In genomic region chr20:1937316-1937976, GRCh38 we compare ENCODE assay signal across 17 cellular contexts. TPM values are rescaled to one million over a fixed set of nuclear protein-coding genes. Genes with fewer than 3 reads are reported as not detected.
DNase-seq lines count a peak whose midpoint lies in the region; ATAC-seq, FAIRE-seq and TF ChIP-seq lines count a peak whose summit lies in the region.
"Had no signal": no experiment of that assay in that cellular context is flagged by ENCODE, and none has a peak within 500 bp of the region (broad histone marks: within the 10 kb centered on the region; RNA-seq: fewer than 3 reads in every experiment).

No MANE protein-coding gene starts in this region.

- H3K9me3 ChIP-seq in cardiac muscle cell (ENCODE audit: low read depth) = no peaks in the 10 kb centered on the region
- peaks cover 0 to 5% (median 0%) of the 10 kb centered on the region in 11 donors for H3K9me3 ChIP-seq in heart right ventricle
- H3K9me3 ChIP-seq in sigmoid colon = no peaks in the 10 kb centered on the region
- H3K9me3 ChIP-seq: BLaER1 treated with 17β-estradiol and CSF1 and Interleukin-3, amounts not matched to agents 10 nM and 100 nM had no signal

- FAIRE-seq in bronchial epithelial cell (lab: Jason Lieb, UNC) = peak; percentile 77
- FAIRE-seq: G401.6 had no signal

- WGBS in heart right ventricle, 2 donors = 92 to 94% methylated on average over 25 of the region's 25 CpGs
- 94 to 95% methylated on average over 25 of the region's 25 CpGs for WGBS in sigmoid colon, 2 donors
- 83 to 87% methylated on average over 25 of the region's 25 CpGs for WGBS in lower leg skin, 2 donors

- TF ChIP-seq CTCF in cardiac muscle cell (IDR thresholded peaks at IDR 0.05; ENCODE audit: low read depth, low read length) (no peak), heart right ventricle (IDR thresholded peaks at IDR 0.05) (no peak), bronchial epithelial cell (IDR thresholded peaks at IDR 0.05; ENCODE audit: insufficient read depth, low read length, severe bottlenecking) (no peak), sigmoid colon (IDR thresholded peaks at IDR 0.05) (no peak), lower leg skin (IDR thresholded peaks at IDR 0.05) (no peak)

- no peaks in the 10 kb centered on the region for H3K27me3 ChIP-seq in cardiac muscle cell
- peaks cover 0 to under 1% (median 0%) of the 10 kb centered on the region in 7 donors for H3K27me3 ChIP-seq in heart right ventricle
- H3K27me3 ChIP-seq in bronchial epithelial cell (ENCODE audit: control insufficient read depth, insufficient read depth, low read length) = no peaks in the 10 kb centered on the region
- H3K27me3 ChIP-seq in sigmoid colon = no peaks in the 10 kb centered on the region
- H3K27me3 ChIP-seq: BLaER1 treated with 17β-estradiol and CSF1 and Interleukin-3, amounts not matched to agents 10 nM and 100 nM had no signal

- peaks cover 4% of the 10 kb centered on the region for H3K36me3 ChIP-seq in cardiac muscle cell
- H3K36me3 ChIP-seq in heart right ventricle = peaks cover 0 to 48% (median 0%) of the 10 kb centered on the region in 9 donors
- peaks cover 6% of the 10 kb centered on the region for H3K36me3 ChIP-seq in bronchial epithelial cell (ENCODE audit: control insufficient read depth, insufficient read depth, low read length)
- peaks cover 0 to 21% (median 8%) of the 10 kb centered on the region in 4 donors for H3K36me3 ChIP-seq in sigmoid colon

- no peak for TF ChIP-seq POLR2A in sigmoid colon (IDR thresholded peaks at IDR 0.05)
- no peak for TF ChIP-seq POLR2A in lower leg skin (IDR thresholded peaks at IDR 0.05)

- DNase-seq in cardiac muscle cell (ENCODE audit: low read depth in 1 of 2, low spot score in 1 of 2) = no peak
- no peak for DNase-seq in heart right ventricle
- no peak for DNase-seq in bronchial epithelial cell (ENCODE audit: low read depth)
- peak; percentile 60 for DNase-seq in sigmoid colon
- no peak for DNase-seq in lower leg skin (ENCODE audit: low spot score in 2 of 2)
- no peak for DNase-seq in COLO829 (ENCODE audit: low spot score)
- DNase-seq in Kasumi-1 (lab: John Stamatoyannopoulos, UW) = no peak
- DNase-seq: ACHN; CD4-positive, alpha-beta T cell; DMS79 treated with DMSO at 0.1 percent for 48 hours; EL; GOT3; H9; IMR-90 had no signal

- no peak for ATAC-seq in heart right ventricle

- H3K4me1 ChIP-seq in cardiac muscle cell (ENCODE audit: low read depth) (peaks cover 68% of the 10 kb centered on the region), heart right ventricle (peaks cover 0 to 61% (median 35%) of the 10 kb centered on the region in 9 donors), sigmoid colon (peaks cover 0 to 50% (median 39%) of the 10 kb centered on the region in 4 donors)

- H3K27ac ChIP-seq in cardiac muscle cell = peak overlapping the region; percentile 99
- no peak overlapping the region for H3K27ac ChIP-seq in heart right ventricle
- H3K27ac ChIP-seq in sigmoid colon = no peak overlapping the region

- TF ChIP-seq EP300 in sigmoid colon (IDR thresholded peaks at IDR 0.05) = no peak

- intact Hi-C loops in heart right ventricle (cut with DNase I) (no loop called here), sigmoid colon (cut with DNase I) (loop anchor here (5.0 kb wide), 1 partner anchor 135 kb away; no protein-coding TSS in a partner anchor), lower leg skin (cut with DNase I; ENCODE audit: low total_unique reads) (no loop called here)

- H3K4me3 ChIP-seq in cardiac muscle cell = no peak overlapping the region
- H3K4me3 ChIP-seq in heart right ventricle = no peak overlapping the region
- no peak overlapping the region for H3K4me3 ChIP-seq in bronchial epithelial cell (ENCODE audit: low read depth, low read length)
- H3K4me3 ChIP-seq in sigmoid colon = no peak overlapping the region
- no peak overlapping the region for H3K4me3 ChIP-seq in lower leg skin (ENCODE audit: low read depth, poor library complexity, severe bottlenecking)
- H3K4me3 ChIP-seq: BLaER1 treated with 17β-estradiol and CSF1 and Interleukin-3, amounts not matched to agents 10 nM and 100 nM had no signal

RNA-seq across cellular contexts. Expression of gene SIRPA, which starts 42.2 kb away (rescaled TPM):
- 43.0 and 58.3 TPM in 2 replicates for total RNA-seq in cardiac muscle cell
- polyA plus RNA-seq in cardiac muscle cell = 42.9 and 44.2 TPM in 2 replicates
- 10 to 100 TPM; 16.7 to 45.8 (median 24.8) TPM for total RNA-seq in heart right ventricle
- 10 to 100 TPM in 1 of 2 donors, 1 to 10 TPM in 1; 9.7 to 31.5 TPM for polyA plus RNA-seq in heart right ventricle
- total RNA-seq in bronchial epithelial cell = 5.0 and 6.8 TPM in 2 replicates
- 10 to 100 TPM; 16.3 to 25.5 (median 21.5) TPM for total RNA-seq in sigmoid colon
- polyA plus RNA-seq in sigmoid colon = 10 to 100 TPM in 2 of 3 donors, 1 to 10 TPM in 1; 8.4 to 14.3 (median 12.5) TPM
- 10 to 100 TPM; 29.3 to 55.0 (median 44.1) TPM for total RNA-seq in lower leg skin

RNA-seq across cellular contexts. Expression of gene PDYN, which starts 56.4 kb away (rescaled TPM):
- total RNA-seq in cardiac muscle cell = 0.33 and 0.95 TPM in 2 replicates
- 1.2 TPM in 1 of 2 replicates, not detected in the other for polyA plus RNA-seq in cardiac muscle cell
- not detected for total RNA-seq in heart right ventricle
- polyA plus RNA-seq in heart right ventricle = not detected
- not detected in 2 replicates for total RNA-seq in bronchial epithelial cell
- total RNA-seq in sigmoid colon = not detected
- not detected for polyA plus RNA-seq in sigmoid colon
- total RNA-seq in lower leg skin = not detected
- total RNA-seq: A172; CD4-positive, alpha-beta T cell; IMR-90 had no signal
- polyA plus RNA-seq: IMR-90 had no signal
